Comparison of ENCODE assay signal across 8 cellular contexts in genomic region chr6:5260661-5261544, GRCh38. TPM values are rescaled to one million over a fixed set of nuclear protein-coding genes. Genes with fewer than 3 reads are reported as not detected.
A peak's percentile ranks its signal among the peaks of the same experiment; 100 is the strongest.
DNase-seq lines count a peak whose midpoint lies in the region; ATAC-seq and TF ChIP-seq lines count a peak whose summit lies in the region.

FARS2 (plus strand) TSS chr6:5261513.
LYRM4 (minus strand) TSS chr6:5260950; CDS start chr6:5260733, 217 bp downstream.

- ATAC-seq in GM18870 (IDR thresholded peaks at IDR 0.05; ENCODE audit: unreplicated experiment) (peak; percentile 67), HG03108 (IDR thresholded peaks at IDR 0.05; ENCODE audit: unreplicated experiment) (peak; percentile 64)

- H2AFZ ChIP-seq in ACC112 (ENCODE audit: low read length, unreplicated experiment): peak within 1 kb of the TSS; percentile 100

- H3K4me3 ChIP-seq in ACC112 (ENCODE audit: low read depth, low read length) (peak within 1 kb of the TSS; percentile 97), WERI-Rb-1 (ENCODE audit: low read depth, low read length) (peak within 1 kb of the TSS; percentile 63), breast epithelium (peak within 1 kb of the TSS; percentile 71 to 79 (median 78)), iPS-20b (ENCODE audit: low read length) (peak within 1 kb of the TSS; percentile 87), skin epidermis (peak within 1 kb of the TSS; percentile 66 to 99 (median 91))

- no peaks in the 10 kb centered on the region for H3K9me3 ChIP-seq in WERI-Rb-1 (ENCODE audit: severe bottlenecking)
- no peaks in the 10 kb centered on the region for H3K9me3 ChIP-seq in breast epithelium
- H3K9me3 ChIP-seq in iPS-20b (ENCODE audit: insufficient read depth, low read depth, low read length): no peaks in the 10 kb centered on the region

- H3K79me2 ChIP-seq in ACC112 (ENCODE audit: control insufficient read depth, insufficient read depth, low read length, unreplicated experiment): peaks cover 37% of the 10 kb centered on the region

- no peak for TF ChIP-seq POLR2A in breast epithelium (IDR thresholded peaks at IDR 0.05)

- DNase-seq in NCI-H2196 treated with DMSO at 0.1 percent for 48 hours (lab: John Stamatoyannopoulos, UW; ENCODE audit: unreplicated experiment) (peak; percentile 83), WERI-Rb-1 (peak; percentile 95), breast epithelium (ENCODE audit: low spot score in 2 of 2) (peak; percentile 84 to 85)

- intact Hi-C loops in breast epithelium (cut with DNase I; ENCODE audit: low total_unique reads): no loop called here

- peak within 1 kb of the TSS; percentile 88 for H3K9ac ChIP-seq in iPS-20b (ENCODE audit: low read depth, low read length)

- H3K4me1 ChIP-seq in ACC112 (ENCODE audit: control insufficient read depth, insufficient read depth, low read length, unreplicated experiment) (peaks cover 13% of the 10 kb centered on the region), breast epithelium (no peaks in the 10 kb centered on the region), iPS-20b (ENCODE audit: insufficient read depth, low read length) (peaks cover 4% of the 10 kb centered on the region; the same call in 1 of the 2 replicates)

- H3K36me3 ChIP-seq in ACC112 (ENCODE audit: insufficient read depth, low read length): no peaks in the 10 kb centered on the region
- H3K36me3 ChIP-seq in WERI-Rb-1: peaks cover 19% of the 10 kb centered on the region
- no peaks in the 10 kb centered on the region for H3K36me3 ChIP-seq in breast epithelium
- peaks cover 18% of the 10 kb centered on the region; the same call in 1 of the 2 replicates for H3K36me3 ChIP-seq in iPS-20b (ENCODE audit: insufficient read depth, low read depth, low read length)

- peak within 1 kb of the TSS; percentile 98 for H3K27ac ChIP-seq in ACC112 (ENCODE audit: low read depth, low read length)
- peak within 1 kb of the TSS; percentile 100 for H3K27ac ChIP-seq in WERI-Rb-1
- peak within 1 kb of the TSS; percentile 98 for H3K27ac ChIP-seq in breast epithelium
- peak within 1 kb of the TSS; percentile 45 for H3K27ac ChIP-seq in iPS-20b (ENCODE audit: low read length)
- peak within 1 kb of the TSS; percentile 90 to 100 (median 99) for H3K27ac ChIP-seq in skin epidermis

- no peaks in the 10 kb centered on the region for H3K27me3 ChIP-seq in ACC112 (ENCODE audit: insufficient read depth, low read length)
- no peaks in the 10 kb centered on the region for H3K27me3 ChIP-seq in WERI-Rb-1 (ENCODE audit: insufficient read depth, low read depth, severe bottlenecking)
- H3K27me3 ChIP-seq in breast epithelium: no peaks in the 10 kb centered on the region
- no peaks in the 10 kb centered on the region for H3K27me3 ChIP-seq in iPS-20b (ENCODE audit: insufficient read depth, low read length)

- TF ChIP-seq CTCF in WERI-Rb-1 (IDR thresholded peaks at IDR 0.05; ENCODE audit: low read depth, low read length): no peak
- peak in 2 of 3 donors; percentile 30 to 71 for TF ChIP-seq CTCF in breast epithelium (IDR thresholded peaks at IDR 0.05)

RNA-seq across cellular contexts. Expression of gene FARS2, which starts in this region (rescaled TPM):
- total RNA-seq in breast epithelium: 10 to 100 TPM; 12.0 to 29.6 (median 24.3) TPM

RNA-seq across cellular contexts. Expression of gene LYRM4, which starts in this region (rescaled TPM):
- 10 to 100 TPM; 24.4 to 38.0 (median 25.0) TPM for total RNA-seq in breast epithelium

Comparison
In these comparisons a context has a peak if more than half of its experiments do, and no peak if none do; other contexts are left out.
1. Peak in every context shown above with its lines: DNase-seq, ATAC-seq, H3K4me3 ChIP-seq and H3K27ac ChIP-seq.
2. H3K27ac ChIP-seq: peak in every context shown above with its lines; median percentile 100 in WERI-Rb-1; 99 in skin epidermis; 98 in ACC112; 98 in breast epithelium; 45 in iPS-20b.